ENCODE assay signal across 19 cellular contexts in genomic region chr9:37508834-37509206, GRCh38. TPM values are rescaled to one million over a fixed set of nuclear protein-coding genes. Genes with fewer than 3 reads are reported as not detected.
DNase-seq lines count a peak whose midpoint lies in the region; ATAC-seq and TF ChIP-seq lines count a peak whose summit lies in the region.
"Had no signal": no experiment of that assay in that cellular context is flagged by ENCODE, and none has a peak within 500 bp of the region (broad histone marks: within the 10 kb centered on the region; RNA-seq: fewer than 3 reads in every experiment).

No MANE protein-coding gene starts in this region.

- DNase-seq in Ammon's horn (ENCODE audit: low spot score) = peak; percentile 29
- DNase-seq in M059J (ENCODE audit: low read depth) = peak; percentile 18
- DNase-seq in adipocyte (ENCODE audit: low read depth) = no peak
- DNase-seq in right lobe of liver = peak; percentile 51 to 82 (median 67)
- DNase-seq in stimulated activated CD4-positive, alpha-beta T cell treated with anti-CD3 and anti-CD28 coated beads, Interleukin-4, amount 100 ng/mL, for 1 hour = no peak
- DNase-seq in activated CD8-positive, alpha-beta memory T cell treated with anti-CD3 and anti-CD28 coated beads, Interleukin-2, amount 50 U/mL, for 4 hours = no peak
- no peak for DNase-seq in NCI-H524 (lab: John Stamatoyannopoulos, UW)
- DNase-seq: activated CD8-positive, alpha-beta memory T cell treated with anti-CD3 and anti-CD28 coated beads, Interleukin-2, amount 10 ng/mL, durations not matched to agents 7 days and 5 days; activated naive CD4-positive, alpha-beta T cell treated with anti-CD3 and anti-CD28 coated beads, Interleukin-2, amount 10 ng/mL, durations not matched to agents 7 days and 5 days; body of pancreas; DMS79; Karpas-422; kidney glomerular epithelial cell; NCI-H1417 treated with DMSO at 0.1 percent for 48 hours; NCI-H446; SW 1271; uterus had no signal

- intact Hi-C loops in right lobe of liver (cut with DNase I) = no loop called here

- H3K9me3 ChIP-seq in adipocyte (ENCODE audit: control insufficient read depth, low read length) (no peaks in the 10 kb centered on the region), right lobe of liver (no peaks in the 10 kb centered on the region)
- H3K9me3 ChIP-seq: body of pancreas, uterus had no signal

- WGBS in right lobe of liver (ENCODE audit: insufficient coverage, low coverage, low lambda C conversion rate, missing lambda C conversion rate) = 53% methylated on average over 3 of the region's 3 CpGs

- H3K4me1 ChIP-seq in adipocyte (ENCODE audit: control insufficient read depth, insufficient read depth, low read length) (peaks cover 42% of the 10 kb centered on the region), right lobe of liver (peaks cover 0 to 39% (median 15%) of the 10 kb centered on the region in 4 donors)
- H3K4me1 ChIP-seq: body of pancreas, uterus had no signal

- TF ChIP-seq POLR2A in right lobe of liver (IDR thresholded peaks at IDR 0.05) = peak; percentile 18

- H3K36me3 ChIP-seq in adipocyte (ENCODE audit: control insufficient read depth, insufficient read depth, low read length, severe bottlenecking) = peaks cover 23% of the 10 kb centered on the region
- peaks cover 0 to 12% (median 3%) of the 10 kb centered on the region in 4 donors for H3K36me3 ChIP-seq in right lobe of liver
- H3K36me3 ChIP-seq: uterus had no signal

- peak; percentile 41 to 75 (median 62) for TF ChIP-seq CTCF in right lobe of liver (IDR thresholded peaks at IDR 0.05)

- no peaks in the 10 kb centered on the region for H3K27me3 ChIP-seq in adipocyte (replicated peaks; ENCODE audit: control insufficient read depth, insufficient read depth, low read length)
- H3K27me3 ChIP-seq in right lobe of liver = no peaks in the 10 kb centered on the region
- H3K27me3 ChIP-seq: body of pancreas, uterus had no signal

- peak overlapping the region; percentile 60 to 80 (median 80) for H3K27ac ChIP-seq in right lobe of liver
- H3K27ac ChIP-seq: body of pancreas, uterus had no signal

- peak overlapping the region; percentile 76 for H3K9ac ChIP-seq in adipocyte (ENCODE audit: low read length)

- H3K4me3 ChIP-seq in adipocyte (ENCODE audit: low read length) (no peak overlapping the region), right lobe of liver (peak overlapping the region in 2 of 3 donors; percentile 22 to 25)
- H3K4me3 ChIP-seq: body of pancreas, uterus had no signal

- ATAC-seq in right lobe of liver (peak; percentile 83 to 90 (median 85)), GM21619 (IDR thresholded peaks at IDR 0.05; ENCODE audit: unreplicated experiment) (no peak)
- ATAC-seq: activated CD8-positive, alpha-beta memory T cell treated with anti-CD3 and anti-CD28 coated beads, Interleukin-2, amount 10 ng/mL, durations not matched to agents 7 days and 5 days; body of pancreas; esophagus mucosa had no signal

RNA-seq across cellular contexts. Expression of gene POLR1E, which starts 23.1 kb away (rescaled TPM):
- total RNA-seq in M059J (2014; rRNA removed; shearing (Covaris generic)) = 32.8 and 43.0 TPM in 2 replicates
- 10 to 100 TPM; 11.7 to 18.1 (median 14.4) TPM for total RNA-seq in right lobe of liver

RNA-seq across cellular contexts. Expression of gene ZBTB5, which starts 43.6 kb away (rescaled TPM):
- total RNA-seq in M059J (2014; rRNA removed; shearing (Covaris generic)) = 14.1 and 17.7 TPM in 2 replicates
- 1 to 10 TPM; 4.3 to 6.6 (median 5.5) TPM for total RNA-seq in right lobe of liver

Comparison
In these comparisons a context has a peak if more than half of its experiments do, and no peak if none do; other contexts are left out.
1. DNase-seq: peak in Ammon's horn (single experiment), M059J (single experiment) and right lobe of liver (3 of 3); none in adipocyte (single experiment), stimulated activated CD4-positive, alpha-beta T cell treated with anti-CD3 and anti-CD28 coated beads, Interleukin-4, amount 100 ng/mL, for 1 hour (single experiment), activated CD8-positive, alpha-beta memory T cell treated with anti-CD3 and anti-CD28 coated beads, Interleukin-2, amount 50 U/mL, for 4 hours (single experiment) and NCI-H524 (0 of 2).